In genomic region chr4:73440653-73441052, GRCh38 we compare ENCODE assay signal across 10 cellular contexts. TPM values are rescaled to one million over a fixed set of nuclear protein-coding genes. Genes with fewer than 3 reads are reported as not detected.
"Had no signal": no experiment of that assay in that cellular context is flagged by ENCODE, and none has a peak within 500 bp of the region (broad histone marks: within the 10 kb centered on the region; RNA-seq: fewer than 3 reads in every experiment).

No MANE protein-coding gene starts in this region.

- H3K36me3 ChIP-seq: HAP-1 had no signal

- FAIRE-seq: K562 had no signal

- H3K4me3 Mint-ChIP-seq: GM23338, HFFc6 had no signal

- H3K4me1 Mint-ChIP-seq: GM23338 had no signal

- H3K27ac Mint-ChIP-seq: GM23338, HFFc6 had no signal

- H2AFZ ChIP-seq: GM23338 had no signal

- H3K4me3 ChIP-seq: GM23338, HAP-1, K562 had no signal

- H3K27ac ChIP-seq: HL-60 had no signal

- H3K4me2 ChIP-seq: GM23338 had no signal

- ATAC-seq: GM23338, HCT116, K562 had no signal

- H3K9me3 Mint-ChIP-seq: GM23338, HFFc6 had no signal

- H3K9me3 ChIP-seq: HAP-1 had no signal

- DNase-seq: H7, HFFc6, IMR-90 had no signal

RNA-seq across cellular contexts. Expression of gene ALB, which starts 36.6 kb away (rescaled TPM):
- total RNA-seq: GM23338, H4, HFFc6, IMR-90 had no signal
- polyA plus RNA-seq: GM23338, IMR-90 had no signal

RNA-seq across cellular contexts. Expression of gene AFM, which starts 40.9 kb away (rescaled TPM):
- total RNA-seq: GM23338, H4, H7, HFFc6, HT1080, IMR-90 had no signal
- polyA plus RNA-seq: GM23338, IMR-90 had no signal
